1 cellular context compared by ENCODE assay signal in the genomic region with DNA sequence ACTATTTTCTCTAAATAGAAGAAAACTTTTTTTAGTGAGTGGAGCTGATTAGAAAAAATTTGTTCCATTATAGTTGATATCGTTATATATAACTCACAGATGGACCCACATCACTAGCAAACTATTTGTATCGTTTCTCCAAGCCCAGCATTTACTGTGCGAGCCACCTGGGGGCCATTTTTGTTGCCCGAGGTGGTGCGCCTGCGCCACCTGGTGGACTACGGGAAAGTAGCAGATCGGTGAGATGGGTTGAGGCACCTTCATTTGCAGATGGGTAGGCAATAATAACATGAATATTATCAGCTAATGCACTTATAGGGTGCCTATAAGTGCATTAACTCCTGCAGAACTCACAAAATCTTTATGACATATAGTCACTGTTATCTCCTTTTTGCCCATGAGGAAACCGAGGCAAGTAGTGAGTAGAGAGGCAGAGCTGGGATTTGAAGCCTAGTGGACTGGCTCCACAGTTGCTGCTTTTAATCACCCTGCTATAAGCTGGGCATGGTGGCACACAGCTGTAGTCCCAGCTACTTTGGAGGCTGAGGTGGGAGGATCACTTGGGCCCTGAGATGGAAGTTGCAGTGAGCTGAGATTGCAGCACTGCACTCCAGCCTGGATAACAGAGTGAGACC.
A peak's percentile ranks its signal among the peaks of the same experiment; 100 is the strongest.
TF ChIP-seq lines count a peak whose summit lies in the region.

No MANE protein-coding gene starts in this region.

TF ChIP-seq in HepG2, 621 proteins besides CTCF, POLR2A, EP300 and RAD21 (continued from another document):
- TF ChIP-seq ZBED4 (CRISPR knock-in tag; IDR thresholded peaks at IDR 0.05; ENCODE audit: borderline replicate concordance): no peak
- TF ChIP-seq, protein P1, sequence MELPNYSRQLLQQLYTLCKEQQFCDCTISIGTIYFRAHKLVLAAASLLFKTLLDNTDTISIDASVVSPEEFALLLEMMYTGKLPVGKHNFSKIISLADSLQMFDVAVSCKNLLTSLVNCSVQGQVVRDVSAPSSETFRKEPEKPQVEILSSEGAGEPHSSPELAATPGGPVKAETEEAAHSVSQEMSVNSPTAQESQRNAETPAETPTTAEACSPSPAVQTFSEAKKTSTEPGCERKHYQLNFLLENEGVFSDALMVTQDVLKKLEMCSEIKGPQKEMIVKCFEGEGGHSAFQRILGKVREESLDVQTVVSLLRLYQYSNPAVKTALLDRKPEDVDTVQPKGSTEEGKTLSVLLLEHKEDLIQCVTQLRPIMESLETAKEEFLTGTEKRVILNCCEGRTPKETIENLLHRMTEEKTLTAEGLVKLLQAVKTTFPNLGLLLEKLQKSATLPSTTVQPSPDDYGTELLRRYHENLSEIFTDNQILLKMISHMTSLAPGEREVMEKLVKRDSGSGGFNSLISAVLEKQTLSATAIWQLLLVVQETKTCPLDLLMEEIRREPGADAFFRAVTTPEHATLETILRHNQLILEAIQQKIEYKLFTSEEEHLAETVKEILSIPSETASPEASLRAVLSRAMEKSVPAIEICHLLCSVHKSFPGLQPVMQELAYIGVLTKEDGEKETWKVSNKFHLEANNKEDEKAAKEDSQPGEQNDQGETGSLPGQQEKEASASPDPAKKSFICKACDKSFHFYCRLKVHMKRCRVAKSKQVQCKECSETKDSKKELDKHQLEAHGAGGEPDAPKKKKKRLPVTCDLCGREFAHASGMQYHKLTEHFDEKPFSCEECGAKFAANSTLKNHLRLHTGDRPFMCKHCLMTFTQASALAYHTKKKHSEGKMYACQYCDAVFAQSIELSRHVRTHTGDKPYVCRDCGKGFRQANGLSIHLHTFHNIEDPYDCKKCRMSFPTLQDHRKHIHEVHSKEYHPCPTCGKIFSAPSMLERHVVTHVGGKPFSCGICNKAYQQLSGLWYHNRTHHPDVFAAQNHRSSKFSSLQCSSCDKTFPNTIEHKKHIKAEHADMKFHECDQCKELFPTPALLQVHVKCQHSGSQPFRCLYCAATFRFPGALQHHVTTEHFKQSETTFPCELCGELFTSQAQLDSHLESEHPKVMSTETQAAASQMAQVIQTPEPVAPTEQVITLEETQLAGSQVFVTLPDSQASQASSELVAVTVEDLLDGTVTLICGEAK (IDR thresholded peaks at IDR 0.05): no peak
- TF ChIP-seq, protein P1 (CRISPR knock-in tag; IDR thresholded peaks at IDR 0.05): no peak
- TF ChIP-seq NR2F2 (IDR thresholded peaks at IDR 0.05; ENCODE audit: borderline replicate concordance, low read depth): no peak
- no peak for TF ChIP-seq ZNF484 (CRISPR knock-in tag; IDR thresholded peaks at IDR 0.05; ENCODE audit: borderline replicate concordance, low read depth)
- no peak for TF ChIP-seq NPAS2 (CRISPR knock-in tag; IDR thresholded peaks at IDR 0.05; ENCODE audit: borderline replicate concordance)
- TF ChIP-seq KLF12 (CRISPR knock-in tag; IDR thresholded peaks at IDR 0.05; ENCODE audit: borderline replicate concordance): no peak
- peak; percentile 53 for TF ChIP-seq STAG1 (CRISPR knock-in tag; IDR thresholded peaks at IDR 0.05)
- no peak for TF ChIP-seq ZNF350 (CRISPR knock-in tag; IDR thresholded peaks at IDR 0.05; ENCODE audit: borderline replicate concordance, low read depth)
- TF ChIP-seq, protein P2, sequence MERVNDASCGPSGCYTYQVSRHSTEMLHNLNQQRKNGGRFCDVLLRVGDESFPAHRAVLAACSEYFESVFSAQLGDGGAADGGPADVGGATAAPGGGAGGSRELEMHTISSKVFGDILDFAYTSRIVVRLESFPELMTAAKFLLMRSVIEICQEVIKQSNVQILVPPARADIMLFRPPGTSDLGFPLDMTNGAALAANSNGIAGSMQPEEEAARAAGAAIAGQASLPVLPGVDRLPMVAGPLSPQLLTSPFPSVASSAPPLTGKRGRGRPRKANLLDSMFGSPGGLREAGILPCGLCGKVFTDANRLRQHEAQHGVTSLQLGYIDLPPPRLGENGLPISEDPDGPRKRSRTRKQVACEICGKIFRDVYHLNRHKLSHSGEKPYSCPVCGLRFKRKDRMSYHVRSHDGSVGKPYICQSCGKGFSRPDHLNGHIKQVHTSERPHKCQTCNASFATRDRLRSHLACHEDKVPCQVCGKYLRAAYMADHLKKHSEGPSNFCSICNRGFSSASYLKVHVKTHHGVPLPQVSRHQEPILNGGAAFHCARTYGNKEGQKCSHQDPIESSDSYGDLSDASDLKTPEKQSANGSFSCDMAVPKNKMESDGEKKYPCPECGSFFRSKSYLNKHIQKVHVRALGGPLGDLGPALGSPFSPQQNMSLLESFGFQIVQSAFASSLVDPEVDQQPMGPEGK (CRISPR knock-in tag; IDR thresholded peaks at IDR 0.05): peak; percentile 57
- TF ChIP-seq XRCC5 (optimal IDR thresholded peaks at IDR 0.05; ENCODE audit: low read length): peak; percentile 44
- peak; percentile 20; the same call in 1 of the 2 replicates for TF ChIP-seq SMC3 (IDR thresholded peaks at IDR 0.05; ENCODE audit: low read length)
- no peak for TF ChIP-seq SMARCE1 (IDR thresholded peaks at IDR 0.05; ENCODE audit: borderline replicate concordance)
- TF ChIP-seq MTA1 (CRISPR knock-in tag; IDR thresholded peaks at IDR 0.05; ENCODE audit: borderline replicate concordance): no peak
- TF ChIP-seq PHF20 (CRISPR knock-in tag; IDR thresholded peaks at IDR 0.05): no peak
- peak; percentile 81 for TF ChIP-seq YY1 (IDR thresholded peaks at IDR 0.05; ENCODE audit: insufficient read depth, insufficient replicate concordance, low read depth, low read length)
- peak; percentile 24; the same call in 1 of the 2 replicates for TF ChIP-seq ZMYM4 (CRISPR knock-in tag; IDR thresholded peaks at IDR 0.05)
- no peak for TF ChIP-seq ZFP62 (CRISPR knock-in tag; IDR thresholded peaks at IDR 0.05)
